Comparison of ENCODE assay signal across 9 cellular contexts in genomic region chr9:110128664-110129329, GRCh38.
A peak's percentile ranks its signal among the peaks of the same experiment; 100 is the strongest.
DNase-seq lines count a peak whose midpoint lies in the region; ATAC-seq lines count a peak whose summit lies in the region.
"Had no signal": no experiment of that assay in that cellular context is flagged by ENCODE, and none has a peak within 500 bp of the region (broad histone marks: within the 10 kb centered on the region; RNA-seq: fewer than 3 reads in every experiment).

No MANE protein-coding gene starts in this region.

- no peaks in the 10 kb centered on the region for H3K9me3 ChIP-seq in BLaER1

- peaks cover 86% of the 10 kb centered on the region for H3K4me1 ChIP-seq in BLaER1

- peak; percentile 72 for ATAC-seq in GM21381 (IDR thresholded peaks at IDR 0.05; ENCODE audit: unreplicated experiment)
- peak; percentile 51 for ATAC-seq in HG03520 (IDR thresholded peaks at IDR 0.05; ENCODE audit: unreplicated experiment)

- no peak overlapping the region for H3K27ac ChIP-seq in BLaER1

- peak overlapping the region; percentile 55 for H3K4me3 ChIP-seq in BLaER1

- H3K4me2 ChIP-seq in BLaER1: peak overlapping the region; percentile 93

- peaks cover 28% of the 10 kb centered on the region for H3K27me3 ChIP-seq in BLaER1

- no peak overlapping the region for H3K9ac ChIP-seq in BLaER1

- H3K36me3 ChIP-seq in BLaER1: no peaks in the 10 kb centered on the region

- DNase-seq in kidney glomerular epithelial cell (lab: John Stamatoyannopoulos, UW): peak; percentile 63
- DNase-seq in iPS-NIHi11 (ENCODE audit: low spot score): no peak
- no peak for DNase-seq in NCI-H2107 (lab: John Stamatoyannopoulos, UW)
- no peak for DNase-seq in amygdala (lab: John Stamatoyannopoulos, UW)
- DNase-seq in ureter (ENCODE audit: low spot score): no peak
- DNase-seq: C1 segment of cervical spinal cord had no signal

- H4K20me1 ChIP-seq in BLaER1: peaks cover 10% of the 10 kb centered on the region
